ENCODE assay signal across 1 cellular context in the genomic region with DNA sequence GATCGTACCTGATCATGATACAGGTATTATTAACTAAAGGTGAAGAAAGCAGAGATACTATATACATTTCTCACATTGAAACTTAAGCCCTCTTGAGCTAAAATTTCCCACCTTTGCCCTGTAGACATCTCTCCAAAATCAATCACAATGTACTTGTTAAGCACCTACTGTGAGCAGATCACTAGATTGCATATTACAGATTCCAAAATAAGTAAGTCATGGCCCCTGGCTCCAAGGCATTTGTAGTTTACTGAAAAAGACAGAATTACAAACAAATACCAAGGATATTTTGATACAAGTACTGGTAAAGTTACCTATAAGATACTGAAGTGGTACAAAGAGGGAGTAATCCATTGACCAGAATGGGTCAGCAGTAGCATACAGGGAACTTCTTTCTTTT.
TF ChIP-seq lines count a peak whose summit lies in the region.

No MANE protein-coding gene starts in this region.

TF ChIP-seq in WTC11, 78 proteins besides CTCF, POLR2A, EP300 and RAD21 (continued from another document):
- TF ChIP-seq, protein P1, sequence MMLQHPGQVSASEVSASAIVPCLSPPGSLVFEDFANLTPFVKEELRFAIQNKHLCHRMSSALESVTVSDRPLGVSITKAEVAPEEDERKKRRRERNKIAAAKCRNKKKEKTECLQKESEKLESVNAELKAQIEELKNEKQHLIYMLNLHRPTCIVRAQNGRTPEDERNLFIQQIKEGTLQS (CRISPR knock-in tag; conservative IDR thresholded peaks at IDR 0.05), result no peak
- TF ChIP-seq, protein P2, sequence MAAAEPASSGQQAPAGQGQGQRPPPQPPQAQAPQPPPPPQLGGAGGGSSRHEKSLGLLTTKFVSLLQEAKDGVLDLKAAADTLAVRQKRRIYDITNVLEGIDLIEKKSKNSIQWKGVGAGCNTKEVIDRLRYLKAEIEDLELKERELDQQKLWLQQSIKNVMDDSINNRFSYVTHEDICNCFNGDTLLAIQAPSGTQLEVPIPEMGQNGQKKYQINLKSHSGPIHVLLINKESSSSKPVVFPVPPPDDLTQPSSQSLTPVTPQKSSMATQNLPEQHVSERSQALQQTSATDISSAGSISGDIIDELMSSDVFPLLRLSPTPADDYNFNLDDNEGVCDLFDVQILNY (CRISPR knock-in tag; IDR thresholded peaks at IDR 0.05), result no peak
- no peak for TF ChIP-seq EMX1 (CRISPR knock-in tag; IDR thresholded peaks at IDR 0.05)
- TF ChIP-seq ESRRA (CRISPR knock-in tag; IDR thresholded peaks at IDR 0.05; ENCODE audit: borderline replicate concordance), result no peak
